20 cellular contexts compared by ENCODE assay signal in genomic region chr20:41169184-41169690, GRCh38. TPM values are rescaled to one million over a fixed set of nuclear protein-coding genes. Genes with fewer than 3 reads are reported as not detected.
DNase-seq lines count a peak whose midpoint lies in the region; ATAC-seq lines count a peak whose summit lies in the region.
"Had no signal": no experiment of that assay in that cellular context is flagged by ENCODE, and none has a peak within 500 bp of the region (broad histone marks: within the 10 kb centered on the region; RNA-seq: fewer than 3 reads in every experiment).

No MANE protein-coding gene starts in this region.

- peak; percentile 2 for DNase-seq in activated naive CD4-positive, alpha-beta T cell treated with anti-CD3 and anti-CD28 coated beads for 36 hours
- DNase-seq in activated naive CD4-positive, alpha-beta T cell (lab: John Stamatoyannopoulos, UW): no peak
- DNase-seq in CD8-positive, alpha-beta memory T cell: peak in 1 of 5 donors; percentile 35
- no peak for DNase-seq in central memory CD8-positive, alpha-beta T cell (ENCODE audit: low spot score in 2 of 2)
- DNase-seq in sciatic nerve (ENCODE audit: low spot score) (peak; percentile 34), mucosa of gallbladder (ENCODE audit: low spot score) (no peak)
- DNase-seq: midbrain; MM.1S; NCI-H1694; NCI-H2227 treated with DMSO at 0.1 percent for 48 hours; SK-N-SH; stimulated activated naive CD4-positive, alpha-beta T cell had no signal

- CTCF ChIA-PET in activated naive CD4-positive, alpha-beta T cell treated with anti-CD3 and anti-CD28 coated beads for 36 hours (lab: Charles Lee): no interaction called here
- CTCF ChIA-PET in CD8-positive, alpha-beta memory T cell (lab: Charles Lee): interaction anchor here (1.0 to 4.8 kb wide), 3 partner anchors 12 to 35 kb away, joined by 3 to 23 read pairs (median 10); no protein-coding TSS in a partner anchor

- H3K4me1 ChIP-seq in CD8-positive, alpha-beta memory T cell (ENCODE audit: insufficient read depth, low read length): peaks cover 14% of the 10 kb centered on the region
- H3K4me1 ChIP-seq: Caco-2 had no signal

- peaks cover 8% of the 10 kb centered on the region for H3K4me1 Mint-ChIP-seq in activated naive CD4-positive, alpha-beta T cell treated with anti-CD3 and anti-CD28 coated beads for 36 hours (ENCODE audit: low read depth)
- H3K4me1 Mint-ChIP-seq in CD8-positive, alpha-beta memory T cell: peaks cover 37 to 56% (median 47%) of the 10 kb centered on the region in 3 donors
- H3K4me1 Mint-ChIP-seq in central memory CD8-positive, alpha-beta T cell: peaks cover 34% of the 10 kb centered on the region

- intact Hi-C loops in activated naive CD4-positive, alpha-beta T cell treated with anti-CD3 and anti-CD28 coated beads for 36 hours (cut with micrococcal nuclease): no loop called here
- intact Hi-C loops in sciatic nerve (cut with DNase I): no loop called here

- H3K9me3 Mint-ChIP-seq in activated naive CD4-positive, alpha-beta T cell treated with anti-CD3 and anti-CD28 coated beads for 36 hours: no peaks in the 10 kb centered on the region
- no peaks in the 10 kb centered on the region for H3K9me3 Mint-ChIP-seq in CD8-positive, alpha-beta memory T cell
- H3K9me3 Mint-ChIP-seq in central memory CD8-positive, alpha-beta T cell: no peaks in the 10 kb centered on the region

- H3K4me3 Mint-ChIP-seq in activated naive CD4-positive, alpha-beta T cell treated with anti-CD3 and anti-CD28 coated beads for 36 hours: no peak overlapping the region
- no peak overlapping the region for H3K4me3 Mint-ChIP-seq in CD8-positive, alpha-beta memory T cell
- no peak overlapping the region for H3K4me3 Mint-ChIP-seq in central memory CD8-positive, alpha-beta T cell

- H3K27ac Mint-ChIP-seq in activated naive CD4-positive, alpha-beta T cell treated with anti-CD3 and anti-CD28 coated beads for 36 hours: peak overlapping the region; percentile 71
- peak overlapping the region in 7 of 8 donors; percentile 26 to 97 (median 63) for H3K27ac Mint-ChIP-seq in CD8-positive, alpha-beta memory T cell
- peak overlapping the region; percentile 6 for H3K27ac Mint-ChIP-seq in central memory CD8-positive, alpha-beta T cell (ENCODE audit: low read depth)

- H3K27me3 Mint-ChIP-seq in activated naive CD4-positive, alpha-beta T cell treated with anti-CD3 and anti-CD28 coated beads for 36 hours (ENCODE audit: low read depth): no peaks in the 10 kb centered on the region
- peaks cover 0 to 1% of the 10 kb centered on the region in 2 donors for H3K27me3 Mint-ChIP-seq in CD8-positive, alpha-beta memory T cell
- no peaks in the 10 kb centered on the region for H3K27me3 Mint-ChIP-seq in central memory CD8-positive, alpha-beta T cell

- peaks cover 97% of the 10 kb centered on the region for H3K36me3 ChIP-seq in CD8-positive, alpha-beta memory T cell (ENCODE audit: insufficient read depth, low read length)
- H3K36me3 ChIP-seq: neutrophil had no signal

- H3K27me3 ChIP-seq in CD8-positive, alpha-beta memory T cell (ENCODE audit: insufficient read depth, low read length, poor library complexity, severe bottlenecking): no peaks in the 10 kb centered on the region
- H3K27me3 ChIP-seq: ascending aorta, foreskin keratinocyte had no signal

- no peak overlapping the region for H3K27ac ChIP-seq in CD8-positive, alpha-beta memory T cell (ENCODE audit: low read depth, low read length)
- H3K27ac ChIP-seq: foreskin keratinocyte, neutrophil had no signal

- no peak for ATAC-seq in central memory CD8-positive, alpha-beta T cell (replicated peaks; ENCODE audit: extremely low read depth, poor library complexity, severe bottlenecking)
- ATAC-seq in sciatic nerve (no peak), GM21723 (IDR thresholded peaks at IDR 0.05; ENCODE audit: unreplicated experiment) (no peak), HG03342 (IDR thresholded peaks at IDR 0.05; ENCODE audit: unreplicated experiment) (no peak)
- ATAC-seq: Panc1 had no signal

- peaks cover 43% of the 10 kb centered on the region for H3K36me3 Mint-ChIP-seq in activated naive CD4-positive, alpha-beta T cell treated with anti-CD3 and anti-CD28 coated beads for 36 hours (ENCODE audit: low read depth)
- peaks cover 13 to 99% (median 30%) of the 10 kb centered on the region in 3 donors for H3K36me3 Mint-ChIP-seq in CD8-positive, alpha-beta memory T cell
- H3K36me3 Mint-ChIP-seq in central memory CD8-positive, alpha-beta T cell (ENCODE audit: insufficient read depth): peaks cover 61% of the 10 kb centered on the region

- no peak overlapping the region for H3K4me3 ChIP-seq in CD8-positive, alpha-beta memory T cell (ENCODE audit: low read length)
- H3K4me3 ChIP-seq: ascending aorta, coronary artery had no signal

- POLR2A ChIA-PET in CD8-positive, alpha-beta memory T cell (lab: Charles Lee): interaction anchor here (1.2 kb wide), 1 partner anchor 34 kb away, joined by 3 read pairs; no protein-coding TSS in a partner anchor

- no peaks in the 10 kb centered on the region for H3K9me3 ChIP-seq in CD8-positive, alpha-beta memory T cell (ENCODE audit: low read length)
- H3K9me3 ChIP-seq: ascending aorta, Caco-2, neutrophil, SK-N-SH had no signal

RNA-seq across cellular contexts. Expression of gene PLCG1, which starts 31.9 kb away (rescaled TPM):
- 100 to 1,000 TPM; 117 to 136 TPM for total RNA-seq in activated naive CD4-positive, alpha-beta T cell treated with anti-CD3 and anti-CD28 coated beads for 36 hours
- 100 to 1,000 TPM; 104 to 108 TPM for total RNA-seq in CD8-positive, alpha-beta memory T cell
- 73.5 TPM for polyA plus RNA-seq in CD8-positive, alpha-beta memory T cell
- total RNA-seq in sciatic nerve: 148 TPM
- total RNA-seq in mucosa of gallbladder: 138 TPM

Comparison
In these comparisons a context has a peak if more than half of its experiments do, and no peak if none do; other contexts are left out.
1. DNase-seq: peak in activated naive CD4-positive, alpha-beta T cell treated with anti-CD3 and anti-CD28 coated beads for 36 hours (single experiment) and sciatic nerve (single experiment); none in activated naive CD4-positive, alpha-beta T cell (0 of 4), central memory CD8-positive, alpha-beta T cell (0 of 2) and mucosa of gallbladder (single experiment).
2. H3K27ac Mint-ChIP-seq: peak in every context shown above with its lines; median percentile 71 in activated naive CD4-positive, alpha-beta T cell treated with anti-CD3 and anti-CD28 coated beads for 36 hours; 63 in CD8-positive, alpha-beta memory T cell; 6 in central memory CD8-positive, alpha-beta T cell.